22 cellular contexts compared by ENCODE assay signal in the genomic region with DNA sequence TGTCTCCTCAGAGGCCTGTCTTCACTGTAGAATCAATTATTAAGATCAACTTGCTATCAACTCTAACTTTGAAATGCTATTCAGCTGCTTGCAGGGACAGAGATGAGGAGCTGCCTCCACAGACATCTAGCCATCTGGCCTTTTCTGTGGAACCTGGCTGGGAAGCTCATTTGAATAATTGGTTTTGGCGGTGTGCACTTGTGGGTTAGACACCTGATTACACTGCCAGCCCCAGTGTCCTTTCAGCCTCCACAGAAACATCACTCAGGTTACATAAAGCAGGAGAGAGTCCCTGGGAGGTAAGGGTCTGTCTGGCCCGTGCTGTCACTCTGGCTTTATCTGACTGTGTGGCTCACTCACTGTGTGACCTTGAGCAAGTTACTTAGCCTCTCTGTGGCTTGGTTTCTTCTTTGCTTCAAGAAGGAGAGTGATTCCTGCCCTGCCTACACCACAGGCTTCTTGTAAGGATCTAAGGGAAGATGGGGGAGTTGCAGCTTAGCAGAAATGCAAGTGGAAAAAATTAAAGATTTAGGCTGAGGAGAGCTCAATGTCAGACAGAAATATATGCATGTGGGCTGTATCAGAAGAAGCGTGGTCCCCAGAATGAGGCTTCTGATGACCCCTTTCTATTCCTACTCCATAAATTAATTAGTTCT.
DNase-seq lines count a peak whose midpoint lies in the region; ATAC-seq and TF ChIP-seq lines count a peak whose summit lies in the region.
"Had no signal": no experiment of that assay in that cellular context is flagged by ENCODE, and none has a peak within 500 bp of the region (broad histone marks: within the 10 kb centered on the region; RNA-seq: fewer than 3 reads in every experiment).

No MANE protein-coding gene starts in this region.

- no peaks in the 10 kb centered on the region for H3K27me3 ChIP-seq in right lobe of liver
- H3K27me3 ChIP-seq: ascending aorta, left lung had no signal

- peak overlapping the region; percentile 76 for H3K27ac Mint-ChIP-seq in glutamatergic neuron (ENCODE audit: unreplicated experiment)
- H3K27ac Mint-ChIP-seq: activated CD4-positive, alpha-beta T cell treated with anti-CD3 and anti-CD28 coated beads for 36 hours had no signal

- TF ChIP-seq POLR2A in right lobe of liver (IDR thresholded peaks at IDR 0.05): no peak

- H3K36me3 Mint-ChIP-seq in glutamatergic neuron (ENCODE audit: unreplicated experiment): no peaks in the 10 kb centered on the region

- intact Hi-C loops in right lobe of liver (cut with DNase I): no loop called here

- H3K27ac ChIP-seq in right lobe of liver: no peak overlapping the region
- H3K27ac ChIP-seq: ascending aorta, epithelial cell of prostate, gastrocnemius medialis, left lung had no signal

- peaks cover 22% of the 10 kb centered on the region for H3K4me1 Mint-ChIP-seq in glutamatergic neuron (ENCODE audit: low read depth, unreplicated experiment)
- H3K4me1 Mint-ChIP-seq: activated CD4-positive, alpha-beta T cell treated with anti-CD3 and anti-CD28 coated beads for 36 hours had no signal

- H3K9me3 Mint-ChIP-seq in glutamatergic neuron (ENCODE audit: unreplicated experiment): peaks cover 6% of the 10 kb centered on the region

- H3K27me3 Mint-ChIP-seq in glutamatergic neuron (ENCODE audit: unreplicated experiment): peaks cover 4% of the 10 kb centered on the region

- H3K4me1 ChIP-seq in right lobe of liver: no peaks in the 10 kb centered on the region
- H3K4me1 ChIP-seq: ascending aorta, left lung had no signal

- no peaks in the 10 kb centered on the region for H3K9me3 ChIP-seq in right lobe of liver
- H3K9me3 ChIP-seq: ascending aorta, gastrocnemius medialis, left lung had no signal

- no peak overlapping the region for H3K4me3 Mint-ChIP-seq in glutamatergic neuron (ENCODE audit: unreplicated experiment)
- H3K4me3 Mint-ChIP-seq: activated CD4-positive, alpha-beta T cell treated with anti-CD3 and anti-CD28 coated beads for 36 hours had no signal

- 60% methylated on average over 3 of the region's 3 CpGs for WGBS in right lobe of liver (ENCODE audit: insufficient coverage, low coverage, low lambda C conversion rate, missing lambda C conversion rate)

- H3K36me3 ChIP-seq in right lobe of liver: no peaks in the 10 kb centered on the region
- H3K36me3 ChIP-seq: ascending aorta, gastrocnemius medialis, left lung had no signal

- peak; percentile 73 for DNase-seq in G401 (ENCODE audit: low spot score)
- DNase-seq in NCI-H1694 treated with DMSO at 0.1 percent for 48 hours (lab: John Stamatoyannopoulos, UW): peak; percentile 39
- DNase-seq in NCI-H69 (lab: John Stamatoyannopoulos, UW): peak; percentile 96
- DNase-seq in glutamatergic neuron: no peak
- DNase-seq in ACHN: no peak
- DNase-seq in right lobe of liver: no peak
- DNase-seq in HPDE6-E6E7 (ENCODE audit: extremely low spot score): no peak
- DNase-seq in T-helper 1 cell: no peak
- DNase-seq: activated CD4-positive, alpha-beta T cell treated with anti-CD3 and anti-CD28 coated beads for 36 hours; activated CD8-positive, alpha-beta memory T cell treated with anti-CD3 and anti-CD28 coated beads, Interleukin-2, amount 50 U/mL, for 4 hours; activated naive CD4-positive, alpha-beta T cell treated with Interleukin-2 at 50 U/mL for 16 hours; Calu3; cortex of kidney; left lung; occipital lobe; SIG-M5; stimulated activated CD4-positive, alpha-beta T cell treated with anti-CD3 and anti-CD28 coated beads, Interleukin-4, amount 100 ng/mL, for 24 hours; stimulated activated CD8-positive, alpha-beta memory T cell treated with anti-CD3 and anti-CD28 coated beads, Interleukin-4, amount 100 ng/mL, for 48 hours; T-helper 9 cell had no signal

- TF ChIP-seq CTCF in glutamatergic neuron (IDR thresholded peaks at IDR 0.05; ENCODE audit: partially characterized antibody, unreplicated experiment): no peak
- no peak for TF ChIP-seq CTCF in right lobe of liver (IDR thresholded peaks at IDR 0.05)

- H3K4me3 ChIP-seq in right lobe of liver: no peak overlapping the region
- H3K4me3 ChIP-seq: ascending aorta, gastrocnemius medialis, left lung had no signal

- in situ Hi-C loops in G401 (cut with HindIII; ENCODE audit: low sequenced_read_pairs): no loop called here
- in situ Hi-C loops in ACHN (cut with HindIII; ENCODE audit: low pct_ligation_motif_present, low pct_unique_long_range_greater_than_20kb, low sequenced_read_pairs): no loop called here

- ATAC-seq in right lobe of liver: no peak
- ATAC-seq: activated CD4-positive, alpha-beta T cell treated with anti-CD3 and anti-CD28 coated beads for 36 hours; left lung had no signal

Comparison
In these comparisons a context has a peak if more than half of its experiments do, and no peak if none do; other contexts are left out.
1. DNase-seq: peak in G401 (single experiment), NCI-H1694 treated with DMSO at 0.1 percent for 48 hours (single experiment) and NCI-H69 (single experiment); none in glutamatergic neuron (single experiment), ACHN (single experiment), right lobe of liver (0 of 3), HPDE6-E6E7 (single experiment) and T-helper 1 cell (0 of 5).